1 cellular context compared by ENCODE assay signal in genomic region chr9:12923472-12924009, GRCh38.
A peak's percentile ranks its signal among the peaks of the same experiment; 100 is the strongest.
TF ChIP-seq lines count a peak whose summit lies in the region.

No MANE protein-coding gene starts in this region.

TF ChIP-seq in IMR-90, 13 proteins besides CTCF, POLR2A, EP300 and RAD21:
- no peak for TF ChIP-seq SMC3 (IDR thresholded peaks at IDR 0.05; ENCODE audit: low read depth, low read length)
- peak; percentile 83 for TF ChIP-seq CEBPB (IDR thresholded peaks at IDR 0.05; ENCODE audit: low read depth, low read length)
- no peak for TF ChIP-seq RCOR1 (IDR thresholded peaks at IDR 0.05; ENCODE audit: insufficient replicate concordance, low read length)
- no peak for TF ChIP-seq MXI1 (IDR thresholded peaks at IDR 0.05; ENCODE audit: borderline replicate concordance, low read depth, low read length)
